Comparison of ENCODE assay signal across 7 cellular contexts in genomic region chr2:54657664-54658083, GRCh38.
DNase-seq lines count a peak whose midpoint lies in the region; ATAC-seq and TF ChIP-seq lines count a peak whose summit lies in the region.

No MANE protein-coding gene starts in this region.

- POLR2A ChIA-PET in HCT116 (lab: Charles Lee) = no interaction called here

- H3K79me2 ChIP-seq in HCT116 (ENCODE audit: insufficient read depth, low read length) = no peaks in the 10 kb centered on the region

- WGBS in body of pancreas, 2 donors = 71 to 75% methylated on average over 12 of the region's 12 CpGs

- RAD21 ChIA-PET in HCT116 (lab: Charles Lee; ENCODE audit: low non-redundant PET in 1 of 2, low total read pairs in 2 of 2, uncharacterized antibody in 2 of 2, unreplicated experiment in 2 of 2) = no interaction called here

- intact Hi-C loops in HCT116 (cut with micrococcal nuclease) = loop anchor here (1.0 to 2.0 kb wide), 2 partner anchors 47 to 135 kb away; no protein-coding TSS in a partner anchor
- intact Hi-C loops in body of pancreas (cut with DNase I) = no loop called here
- intact Hi-C loops in left lung (cut with DNase I) = no loop called here

- ATAC-seq in HCT116 = peak; percentile 98
- peak; percentile 72 for ATAC-seq in body of pancreas
- peak; percentile 85 for ATAC-seq in left lung
- peak; percentile 50 for ATAC-seq in stimulated activated naive CD8-positive, alpha-beta T cell treated with anti-CD3 and anti-CD28 coated beads, Interleukin-15, Interleukin-2, amounts not matched to agents 100 U/mL and 50 U/mL, for 24 hours

- CTCF ChIA-PET in HCT116 (lab: Charles Lee) = interaction anchor here (1.2 to 2.0 kb wide), 3 partner anchors 46 to 551 kb away, joined by 3 to 10 read pairs (median 6); no protein-coding TSS in a partner anchor

- no TSS peak for BruUV-seq in HCT116 (replicated peaks; lab: Mats Ljungman, UMichigan)

- H3K9me2 ChIP-seq in HCT116 (ENCODE audit: insufficient read depth) = no peaks in the 10 kb centered on the region

- no peak overlapping the region for H3K9ac ChIP-seq in HCT116 (ENCODE audit: low read length)

- H3K27ac ChIP-seq in HCT116 (ENCODE audit: low read depth, low read length) = no peak overlapping the region
- peak overlapping the region in 1 of 4 donors; percentile 2 for H3K27ac ChIP-seq in body of pancreas
- H3K27ac ChIP-seq in left lung = no peak overlapping the region

- peak; percentile 56 to 70 (median 68); a peak in 5 of 6 replicates for TF ChIP-seq CTCF in HCT116 (IDR thresholded peaks at IDR 0.05 in 2 of 3, conservative IDR thresholded peaks at IDR 0.05 in 1 of 3; ENCODE audit: borderline replicate concordance in 1 of 3, insufficient read depth in 1 of 3, low read depth in 2 of 3, low read length in 2 of 3)
- peak in 6 of 7 experiments; percentile 41 to 67 (median 59) for TF ChIP-seq CTCF in body of pancreas (IDR thresholded peaks at IDR 0.05)
- TF ChIP-seq CTCF in left lung (IDR thresholded peaks at IDR 0.05) = peak; percentile 32 to 43

- H2AFZ ChIP-seq in HCT116 (ENCODE audit: low read depth, low read length, poor library complexity, severe bottlenecking) = no peak overlapping the region

- no peaks in the 10 kb centered on the region for H3K27me3 ChIP-seq in HCT116 (ENCODE audit: insufficient read depth, low read length)
- H3K27me3 ChIP-seq in body of pancreas = no peaks in the 10 kb centered on the region
- H3K27me3 ChIP-seq in left lung = no peaks in the 10 kb centered on the region

- H3K36me3 ChIP-seq in HCT116 (ENCODE audit: control insufficient read depth in 1 of 2, insufficient read depth in 2 of 2, low read length in 2 of 2) (peaks cover 23 to 28% of the 10 kb centered on the region in 2 experiments; a peak in 3 of 4 replicates), body of pancreas (replicated peaks in 1 of 2; ENCODE audit: insufficient read depth in 1 of 2, low read depth in 2 of 2) (peaks cover 4 to 35% of the 10 kb centered on the region in 2 donors), left lung (peaks cover 0 to 100% of the 10 kb centered on the region in 2 donors)

- H4K20me1 ChIP-seq in HCT116 (ENCODE audit: insufficient read depth) = no peaks in the 10 kb centered on the region

- no peak overlapping the region for H3K4me2 ChIP-seq in HCT116 (ENCODE audit: low read length)

- no peaks in the 10 kb centered on the region for H3K9me3 ChIP-seq in HCT116 (ENCODE audit: control insufficient read depth in 1 of 2, insufficient read depth in 1 of 2, low read depth in 1 of 2, low read length in 2 of 2)
- H3K9me3 ChIP-seq in body of pancreas = no peaks in the 10 kb centered on the region
- no peaks in the 10 kb centered on the region for H3K9me3 ChIP-seq in left lung

- TF ChIP-seq RAD21 in HCT116 (IDR thresholded peaks at IDR 0.05; ENCODE audit: low read depth) = peak; percentile 73

- H3K4me3 ChIP-seq in HCT116 (replicated peaks in 1 of 2; ENCODE audit: low read depth in 1 of 2, low read length in 2 of 2) (no peak overlapping the region), body of pancreas (no peak overlapping the region), left lung (no peak overlapping the region)

- TF ChIP-seq POLR2A in HCT116 (IDR thresholded peaks at IDR 0.05; ENCODE audit: borderline replicate concordance, extremely low read depth, insufficient read depth, insufficient read length) (no peak), body of pancreas (IDR thresholded peaks at IDR 0.05) (no peak)

- DNase-seq in EL = peak; percentile 38
- peak; percentile 23 for DNase-seq in HCT116 (ENCODE audit: low read depth, low spot score)
- peak; percentile 41 to 74 for DNase-seq in SHP77 (lab: John Stamatoyannopoulos, UW)
- peak; percentile 71 to 83 (median 74) for DNase-seq in body of pancreas
- peak in 1 of 2 donors; percentile 59 for DNase-seq in left lung
- peak; percentile 51 for DNase-seq in stimulated activated naive CD8-positive, alpha-beta T cell treated with anti-CD3 and anti-CD28 coated beads, Interleukin-15, Interleukin-2, amounts not matched to agents 100 U/mL and 50 U/mL, for 24 hours
- no peak for DNase-seq in T1000 (lab: John Stamatoyannopoulos, UW)

- H3K4me1 ChIP-seq in HCT116 (ENCODE audit: control insufficient read depth in 1 of 2, insufficient read depth in 2 of 2, low read length in 2 of 2) = no peaks in the 10 kb centered on the region
- H3K4me1 ChIP-seq in body of pancreas = no peaks in the 10 kb centered on the region
- peaks cover 0 to 5% of the 10 kb centered on the region in 2 donors for H3K4me1 ChIP-seq in left lung

TF ChIP-seq in HCT116, 20 proteins besides CTCF, POLR2A, EP300 and RAD21:
- TF ChIP-seq CBX3 (IDR thresholded peaks at IDR 0.05; ENCODE audit: low read depth) = no peak
- TF ChIP-seq SP1 (IDR thresholded peaks at IDR 0.05; ENCODE audit: low read depth) = no peak
- no peak for TF ChIP-seq MAX (IDR thresholded peaks at IDR 0.05)
- no peak for TF ChIP-seq ATF3 (IDR thresholded peaks at IDR 0.05)
- TF ChIP-seq ZFX (IDR thresholded peaks at IDR 0.05) = no peak
- TF ChIP-seq ZBTB33 (IDR thresholded peaks at IDR 0.05; ENCODE audit: extremely low read depth, insufficient replicate concordance, low read length) = no peak
- TF ChIP-seq SIN3A (IDR thresholded peaks at IDR 0.05; ENCODE audit: low read depth) = no peak
- TF ChIP-seq JUND (IDR thresholded peaks at IDR 0.05) = no peak
